In genomic region chr15:32691316-32692032, GRCh38 we compare ENCODE assay signal across 20 cellular contexts. TPM values are rescaled to one million over a fixed set of nuclear protein-coding genes. Genes with fewer than 3 reads are reported as not detected.
"Had no signal": no experiment of that assay in that cellular context is flagged by ENCODE, and none has a peak within 500 bp of the region (broad histone marks: within the 10 kb centered on the region; RNA-seq: fewer than 3 reads in every experiment).

No MANE protein-coding gene starts in this region.

- H3K4me1 Mint-ChIP-seq: activated CD4-positive, alpha-beta T cell treated with anti-CD3 and anti-CD28 coated beads, Interleukin-2, amount 10 ng/mL, durations not matched to agents 24 days and 14 days; activated naive CD4-positive, alpha-beta T cell treated with anti-CD3 and anti-CD28 coated beads, Interleukin-2, amount 50 U/mL, for 24 hours; stimulated activated naive CD8-positive, alpha-beta T cell treated with anti-CD3 and anti-CD28 coated beads, Interleukin-15, amount 100 ng/mL, for 72 hours had no signal

- H3K36me3 ChIP-seq: breast epithelium, esophagus muscularis mucosa, left lung, right atrium auricular region had no signal

- H3K27ac ChIP-seq: breast epithelium, esophagus muscularis mucosa, left lung, right atrium auricular region, testis had no signal

- H3K4me3 Mint-ChIP-seq: activated CD4-positive, alpha-beta T cell treated with anti-CD3 and anti-CD28 coated beads, Interleukin-2, amount 10 ng/mL, durations not matched to agents 24 days and 14 days; activated naive CD4-positive, alpha-beta T cell treated with anti-CD3 and anti-CD28 coated beads, Interleukin-2, amount 50 U/mL, for 24 hours; activated T-cell treated with anti-CD3 and anti-CD28 coated beads, Interleukin-2, amount 50 U/mL, for 72 hours; stimulated activated naive CD8-positive, alpha-beta T cell treated with anti-CD3 and anti-CD28 coated beads, Interleukin-15, amount 100 ng/mL, for 72 hours; type B pancreatic cell had no signal

- H3K27ac Mint-ChIP-seq: activated CD4-positive, alpha-beta T cell treated with anti-CD3 and anti-CD28 coated beads, Interleukin-2, amount 10 ng/mL, durations not matched to agents 24 days and 14 days; activated naive CD4-positive, alpha-beta T cell treated with anti-CD3 and anti-CD28 coated beads, Interleukin-2, amount 50 U/mL, for 24 hours; activated T-cell treated with anti-CD3 and anti-CD28 coated beads, Interleukin-2, amount 50 U/mL, for 72 hours; progenitor cell of endocrine pancreas; stimulated activated naive CD8-positive, alpha-beta T cell treated with anti-CD3 and anti-CD28 coated beads, Interleukin-15, amount 100 ng/mL, for 72 hours; type B pancreatic cell had no signal

- H3K27me3 Mint-ChIP-seq: activated CD4-positive, alpha-beta T cell treated with anti-CD3 and anti-CD28 coated beads, Interleukin-2, amount 10 ng/mL, durations not matched to agents 24 days and 14 days; progenitor cell of endocrine pancreas; type B pancreatic cell had no signal

- H3K9me3 ChIP-seq: breast epithelium, esophagus muscularis mucosa, left lung, right atrium auricular region, testis had no signal

- H3K36me3 Mint-ChIP-seq: activated naive CD4-positive, alpha-beta T cell treated with anti-CD3 and anti-CD28 coated beads, Interleukin-2, amount 50 U/mL, for 24 hours; type B pancreatic cell had no signal

- H3K4me1 ChIP-seq: breast epithelium, esophagus muscularis mucosa, left lung, right atrium auricular region, testis had no signal

- H3K4me3 ChIP-seq: breast epithelium, esophagus muscularis mucosa, left lung, right atrium auricular region, testis had no signal

- H3K27me3 ChIP-seq: breast epithelium, esophagus muscularis mucosa, left lung, right atrium auricular region, testis had no signal

- DNase-seq: activated CD4-positive, alpha-beta T cell treated with anti-CD3 and anti-CD28 coated beads, Interleukin-2, amount 10 ng/mL, durations not matched to agents 24 days and 14 days; activated CD4-positive, CD25-positive, alpha-beta regulatory T cell; activated effector memory CD4-positive, alpha-beta T cell treated with anti-CD3 and anti-CD28 coated beads, Interleukin-2, amount 50 U/mL, for 16 hours; activated T-cell treated with anti-CD3 and anti-CD28 coated beads, Interleukin-2, amount 50 U/mL, for 72 hours; cerebellar nuclear complex; effector CD8-positive, alpha-beta T cell; left lung; stimulated activated CD4-positive, alpha-beta T cell treated with anti-CD3 and anti-CD28 coated beads, Interleukin-15, amount 100 ng/mL, for 24 hours; stimulated activated CD4-positive, alpha-beta T cell treated with anti-CD3 and anti-CD28 coated beads, Interleukin-2, amount 100 ng/mL, for 48 hours; stimulated activated naive CD8-positive, alpha-beta T cell treated with anti-CD3 and anti-CD28 coated beads, Interleukin-15, amount 100 ng/mL, for 72 hours; T1000; testis had no signal

- H3K9me3 Mint-ChIP-seq: activated CD4-positive, alpha-beta T cell treated with anti-CD3 and anti-CD28 coated beads, Interleukin-2, amount 10 ng/mL, durations not matched to agents 24 days and 14 days; activated naive CD4-positive, alpha-beta T cell treated with anti-CD3 and anti-CD28 coated beads, Interleukin-2, amount 50 U/mL, for 24 hours; activated T-cell treated with anti-CD3 and anti-CD28 coated beads, Interleukin-2, amount 50 U/mL, for 72 hours; stimulated activated naive CD8-positive, alpha-beta T cell treated with anti-CD3 and anti-CD28 coated beads, Interleukin-15, amount 100 ng/mL, for 72 hours had no signal

RNA-seq across cellular contexts. Expression of gene GREM1, which starts 26.3 kb away (rescaled TPM):
- total RNA-seq: activated CD4-positive, alpha-beta T cell treated with anti-CD3 and anti-CD28 coated beads, Interleukin-2, amount 10 ng/mL, durations not matched to agents 24 days and 14 days; endothelial cell of umbilical vein; T-helper 1 cell treated with Interleukin-12 subunit alpha and Interleukin-12 subunit beta and Interleukin-4 antibody, amounts not matched to agents 30 ng/mL and 1 ng/mL, for 36 hours had no signal
